22 cellular contexts compared by ENCODE assay signal in the genomic region with DNA sequence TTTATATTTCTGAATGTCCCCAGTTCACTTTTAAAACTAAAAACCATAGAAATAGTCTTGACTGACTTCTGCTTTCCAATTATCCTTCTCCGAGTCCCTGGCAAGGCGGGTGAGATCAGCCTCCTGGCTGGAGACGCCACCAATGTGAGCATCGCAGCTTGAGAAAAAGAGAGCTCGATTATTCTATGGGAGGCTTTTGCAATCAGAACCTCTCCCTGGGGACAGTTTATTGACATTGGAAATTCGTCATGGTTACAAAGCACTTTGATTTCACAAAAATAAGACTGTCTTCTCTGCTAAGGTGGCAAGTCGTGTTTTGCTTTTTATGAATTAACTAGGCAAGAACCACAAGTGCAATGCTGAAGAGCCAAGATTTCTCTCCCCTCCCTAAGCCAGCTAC. TPM values are rescaled to one million over a fixed set of nuclear protein-coding genes. Genes with fewer than 3 reads are reported as not detected.
DNase-seq lines count a peak whose midpoint lies in the region; ATAC-seq and TF ChIP-seq lines count a peak whose summit lies in the region.
"Had no signal": no experiment of that assay in that cellular context is flagged by ENCODE, and none has a peak within 500 bp of the region (broad histone marks: within the 10 kb centered on the region; RNA-seq: fewer than 3 reads in every experiment).

No MANE protein-coding gene starts in this region.

- no peak overlapping the region for H2BK5ac ChIP-seq in mesendoderm (ENCODE audit: low read length)

- no peak overlapping the region for H3K23ac ChIP-seq in mesendoderm (ENCODE audit: low read length)

- in situ Hi-C loops in GM23248 (cut with MboI) = no loop called here

- intact Hi-C loops in heart left ventricle (cut with DNase I) = no loop called here

- H2BK120ac ChIP-seq in mesendoderm (ENCODE audit: low read depth, low read length) = no peak overlapping the region

- H3K79me1 ChIP-seq in mesendoderm (ENCODE audit: low read length) = no peaks in the 10 kb centered on the region

- no peak overlapping the region for H3K4ac ChIP-seq in mesendoderm (ENCODE audit: low read depth, low read length)

- no peaks in the 10 kb centered on the region for H3K4me1 Mint-ChIP-seq in activated T-cell treated with anti-CD3 and anti-CD28 coated beads, Interleukin-2, amount 50 U/mL, for 4 hours (ENCODE audit: low read depth)
- H3K4me1 Mint-ChIP-seq: activated CD4-positive, alpha-beta memory T cell treated with anti-CD3 and anti-CD28 coated beads, Interleukin-2, amount 10 ng/mL, durations not matched to agents 7 days and 5 days; activated naive CD8-positive, alpha-beta T cell treated with anti-CD3 and anti-CD28 coated beads for 36 hours had no signal

- H3K36me3 Mint-ChIP-seq in activated T-cell treated with anti-CD3 and anti-CD28 coated beads, Interleukin-2, amount 50 U/mL, for 4 hours (ENCODE audit: insufficient read depth) = no peaks in the 10 kb centered on the region
- H3K36me3 Mint-ChIP-seq: activated naive CD8-positive, alpha-beta T cell treated with anti-CD3 and anti-CD28 coated beads for 36 hours had no signal

- no peak overlapping the region for H3K4me3 ChIP-seq in GM23248
- no peak overlapping the region for H3K4me3 ChIP-seq in adipocyte (ENCODE audit: low read length)
- no peak overlapping the region for H3K4me3 ChIP-seq in mesendoderm (ENCODE audit: low read length)
- H3K4me3 ChIP-seq in heart left ventricle = no peak overlapping the region
- H3K4me3 ChIP-seq: BLaER1 treated with 17β-estradiol and CSF1 and Interleukin-3, amounts not matched to agents 10 nM and 100 nM; cardiac muscle cell had no signal

- ATAC-seq in HG03139 (IDR thresholded peaks at IDR 0.05; ENCODE audit: unreplicated experiment) = no peak
- ATAC-seq in heart left ventricle = no peak
- no peak for ATAC-seq in activated T-cell treated with anti-CD3 and anti-CD28 coated beads, Interleukin-2, amount 50 U/mL, for 4 hours
- ATAC-seq: activated T-cell treated with anti-CD3 and anti-CD28 coated beads, Interleukin-2, amount 50 U/mL, for 72 hours had no signal

- peaks cover 13% of the 10 kb centered on the region for H3K27me3 Mint-ChIP-seq in activated T-cell treated with anti-CD3 and anti-CD28 coated beads, Interleukin-2, amount 50 U/mL, for 4 hours (ENCODE audit: low read depth)

- no peaks in the 10 kb centered on the region for H3K9me2 ChIP-seq in GM23248 (ENCODE audit: insufficient read depth)

- no peak for TF ChIP-seq CTCF in heart left ventricle (IDR thresholded peaks at IDR 0.05)

- H3K9me3 Mint-ChIP-seq in activated T-cell treated with anti-CD3 and anti-CD28 coated beads, Interleukin-2, amount 50 U/mL, for 4 hours = no peaks in the 10 kb centered on the region
- H3K9me3 Mint-ChIP-seq: activated CD4-positive, alpha-beta memory T cell treated with anti-CD3 and anti-CD28 coated beads, Interleukin-2, amount 10 ng/mL, durations not matched to agents 7 days and 5 days had no signal

- no peak overlapping the region for H3K27ac ChIP-seq in GM23248
- H3K27ac ChIP-seq in mesendoderm (ENCODE audit: low read depth, low read length) = no peak overlapping the region
- no peak overlapping the region for H3K27ac ChIP-seq in heart left ventricle
- H3K27ac ChIP-seq: BLaER1 treated with 17β-estradiol and CSF1 and Interleukin-3, amounts not matched to agents 10 nM and 100 nM; cardiac muscle cell; VCaP had no signal

- H2AFZ ChIP-seq in GM23248 = no peak overlapping the region

- no peak overlapping the region for H3K4me3 Mint-ChIP-seq in activated T-cell treated with anti-CD3 and anti-CD28 coated beads, Interleukin-2, amount 50 U/mL, for 4 hours
- H3K4me3 Mint-ChIP-seq: activated CD4-positive, alpha-beta memory T cell treated with anti-CD3 and anti-CD28 coated beads, Interleukin-2, amount 10 ng/mL, durations not matched to agents 7 days and 5 days; activated naive CD8-positive, alpha-beta T cell treated with anti-CD3 and anti-CD28 coated beads for 36 hours; activated T-cell treated with anti-CD3 and anti-CD28 coated beads, Interleukin-2, amount 50 U/mL, for 72 hours had no signal

- H3K27me3 ChIP-seq in GM23248 (replicated peaks; ENCODE audit: insufficient read depth) = no peaks in the 10 kb centered on the region
- no peaks in the 10 kb centered on the region for H3K27me3 ChIP-seq in adipocyte (replicated peaks; ENCODE audit: control insufficient read depth, insufficient read depth, low read length)
- H3K27me3 ChIP-seq in mesendoderm (ENCODE audit: insufficient read depth, low read length, poor library complexity) = no peaks in the 10 kb centered on the region
- H3K27me3 ChIP-seq in heart left ventricle = no peaks in the 10 kb centered on the region
- H3K27me3 ChIP-seq: BLaER1 treated with 17β-estradiol and CSF1 and Interleukin-3, amounts not matched to agents 10 nM and 100 nM; cardiac muscle cell had no signal

- H3K4me2 ChIP-seq in GM23248 (ENCODE audit: unreplicated experiment) (no peak overlapping the region), mesendoderm (ENCODE audit: low read length) (no peak overlapping the region)
- H3K4me2 ChIP-seq: BLaER1 treated with 17β-estradiol and CSF1 and Interleukin-3, amounts not matched to agents 10 nM and 100 nM had no signal

- H3K79me2 ChIP-seq in GM23248 (ENCODE audit: insufficient read depth) = no peaks in the 10 kb centered on the region
- no peaks in the 10 kb centered on the region for H3K79me2 ChIP-seq in mesendoderm (ENCODE audit: control insufficient read depth, insufficient read depth, low read length)

- H3K18ac ChIP-seq in mesendoderm (ENCODE audit: low read length) = no peak overlapping the region

- H3K56ac ChIP-seq in mesendoderm (ENCODE audit: low read length) = no peak overlapping the region

- TF ChIP-seq POLR2A in heart left ventricle (IDR thresholded peaks at IDR 0.05) = no peak

- H3K36me3 ChIP-seq in GM23248 (ENCODE audit: low read depth) = no peaks in the 10 kb centered on the region
- no peaks in the 10 kb centered on the region for H3K36me3 ChIP-seq in adipocyte (ENCODE audit: control insufficient read depth, insufficient read depth, low read length, severe bottlenecking)
- no peaks in the 10 kb centered on the region for H3K36me3 ChIP-seq in mesendoderm (ENCODE audit: control insufficient read depth, insufficient read depth, low read length)
- no peaks in the 10 kb centered on the region for H3K36me3 ChIP-seq in heart left ventricle
- H3K36me3 ChIP-seq: BLaER1 treated with 17β-estradiol and CSF1 and Interleukin-3, amounts not matched to agents 10 nM and 100 nM; cardiac muscle cell had no signal

- no peak overlapping the region for H2AK5ac ChIP-seq in mesendoderm (ENCODE audit: low read length)

- H3K9me3 ChIP-seq in GM23248 (ENCODE audit: low read depth) = no peaks in the 10 kb centered on the region
- H3K9me3 ChIP-seq in adipocyte (ENCODE audit: control insufficient read depth, low read length) = peaks cover 2% of the 10 kb centered on the region
- H3K9me3 ChIP-seq in heart left ventricle = peaks cover 0 to 2% (median 0%) of the 10 kb centered on the region in 12 donors

- WGBS in GM23248 (ENCODE audit: low coverage in 1 of 2, low lambda C conversion rate in 2 of 2, missing lambda C conversion rate in 2 of 2), 2 experiments = 1 to 4% methylated on average over 7 of the region's 7 CpGs
- no CpG with 5 or more reads among the region's 7 CpGs for WGBS in mesendoderm (ENCODE audit: extremely low coverage, insufficient coverage, low lambda C conversion rate)
- 71 to 81% (median 77%) methylated on average over 7 of the region's 7 CpGs for WGBS in heart left ventricle, 4 donors

- H3K4me1 ChIP-seq in GM23248 (ENCODE audit: insufficient read depth) (no peaks in the 10 kb centered on the region), adipocyte (ENCODE audit: control insufficient read depth, insufficient read depth, low read length) (peaks cover 7% of the 10 kb centered on the region), mesendoderm (ENCODE audit: control insufficient read depth, low read depth, low read length) (no peaks in the 10 kb centered on the region), heart left ventricle (no peaks in the 10 kb centered on the region)

- H2BK15ac ChIP-seq in mesendoderm (replicated peaks; ENCODE audit: low read depth) = no peak overlapping the region

- H4K20me1 ChIP-seq in GM23248 (ENCODE audit: insufficient read depth) = no peaks in the 10 kb centered on the region
- H4K20me1 ChIP-seq: BLaER1 treated with 17β-estradiol and CSF1 and Interleukin-3, amounts not matched to agents 10 nM and 100 nM had no signal

- H4K5ac ChIP-seq in mesendoderm (ENCODE audit: low read length) = no peak overlapping the region

- H3K9ac ChIP-seq in GM23248 = no peak overlapping the region
- no peak overlapping the region for H3K9ac ChIP-seq in adipocyte (ENCODE audit: low read length)
- no peak overlapping the region for H3K9ac ChIP-seq in mesendoderm (ENCODE audit: low read length)
- H3K9ac ChIP-seq: BLaER1 treated with 17β-estradiol and CSF1 and Interleukin-3, amounts not matched to agents 10 nM and 100 nM had no signal

- no peak overlapping the region for H4K8ac ChIP-seq in mesendoderm (ENCODE audit: low read depth, low read length)

- peak; percentile 44 for DNase-seq in GM23248
- peak; percentile 21 for DNase-seq in NCI-H2107 (lab: John Stamatoyannopoulos, UW)
- peak; percentile 25 for DNase-seq in adipocyte (ENCODE audit: low read depth)
- peak; percentile 12 for DNase-seq in mesendoderm
- no peak for DNase-seq in NCI-H1105 (lab: John Stamatoyannopoulos, UW)
- DNase-seq in heart left ventricle = no peak
- DNase-seq in activated T-cell treated with anti-CD3 and anti-CD28 coated beads, Interleukin-2, amount 50 U/mL, for 4 hours = no peak
- DNase-seq: activated CD4-positive, alpha-beta memory T cell treated with anti-CD3 and anti-CD28 coated beads, Interleukin-2, amount 10 ng/mL, durations not matched to agents 7 days and 5 days; activated naive CD8-positive, alpha-beta T cell treated with anti-CD3 and anti-CD28 coated beads for 36 hours; activated T-cell treated with anti-CD3 and anti-CD28 coated beads, Interleukin-2, amount 50 U/mL, for 72 hours; MV-4-11; NCI-H82; occipital lobe; stimulated activated CD4-positive, alpha-beta T cell treated with anti-CD3 and anti-CD28 coated beads, Interleukin-4, amount 100 ng/mL, for 4 hours; T-helper 1 cell had no signal

- no peaks in the 10 kb centered on the region for H3F3A ChIP-seq in GM23248 (ENCODE audit: insufficient read depth)

RNA-seq across cellular contexts. Expression of gene GPHB5, which starts 23.6 kb away (rescaled TPM):
- not detected in 2 replicates for total RNA-seq in GM23248 (2014; rRNA removed; shearing (Covaris generic))
- polyA plus RNA-seq in GM23248 (2016; fragmentation: Nextera tagmentation; extraction: Ambion mirVana) = not detected in 2 replicates
- not detected for polyA plus RNA-seq in mesendoderm (2013, experiment 1 of 2)
- not detected for polyA plus RNA-seq in mesendoderm (2013, experiment 2 of 2)
- total RNA-seq in heart left ventricle = not detected
- polyA plus RNA-seq in heart left ventricle = not detected
- total RNA-seq in activated T-cell treated with anti-CD3 and anti-CD28 coated beads, Interleukin-2, amount 50 U/mL, for 4 hours = not detected
- total RNA-seq: activated CD4-positive, alpha-beta memory T cell treated with anti-CD3 and anti-CD28 coated beads, Interleukin-2, amount 10 ng/mL, durations not matched to agents 7 days and 5 days; activated naive CD8-positive, alpha-beta T cell treated with anti-CD3 and anti-CD28 coated beads for 36 hours; activated T-cell treated with anti-CD3 and anti-CD28 coated beads, Interleukin-2, amount 50 U/mL, for 72 hours; cardiac muscle cell; fibroblast of villous mesenchyme; mononuclear cell; occipital lobe; skeletal muscle tissue had no signal
- polyA plus RNA-seq: cardiac muscle cell had no signal

Comparison
In these comparisons a context has a peak if more than half of its experiments do, and no peak if none do; other contexts are left out.
1. DNase-seq: peak in GM23248 (single experiment), NCI-H2107 (single experiment), adipocyte (single experiment) and mesendoderm (single experiment); none in NCI-H1105 (single experiment), heart left ventricle (0 of 5) and activated T-cell treated with anti-CD3 and anti-CD28 coated beads, Interleukin-2, amount 50 U/mL, for 4 hours (single experiment).